Comparison of ENCODE assay signal across 19 cellular contexts in genomic region chr9:37248651-37249163, GRCh38.
A peak's percentile ranks its signal among the peaks of the same experiment; 100 is the strongest.
DNase-seq lines count a peak whose midpoint lies in the region; ATAC-seq and TF ChIP-seq lines count a peak whose summit lies in the region.
"Had no signal": no experiment of that assay in that cellular context is flagged by ENCODE, and none has a peak within 500 bp of the region (broad histone marks: within the 10 kb centered on the region; RNA-seq: fewer than 3 reads in every experiment).

No MANE protein-coding gene starts in this region.

- H3K9me3 Mint-ChIP-seq in activated naive CD8-positive, alpha-beta T cell treated with anti-CD3 and anti-CD28 coated beads for 36 hours = peaks cover 2% of the 10 kb centered on the region
- H3K9me3 Mint-ChIP-seq in activated naive CD8-positive, alpha-beta T cell treated with anti-CD3 and anti-CD28 coated beads, Interleukin-2, amount 50 U/mL, for 24 hours = peaks cover 10% of the 10 kb centered on the region
- peaks cover 10% of the 10 kb centered on the region for H3K9me3 Mint-ChIP-seq in mesothelial cell of epicardium
- H3K9me3 Mint-ChIP-seq in T-cell = peaks cover 0 to 3% (median 0%) of the 10 kb centered on the region in 3 donors
- H3K9me3 Mint-ChIP-seq: IgD-negative memory B cell had no signal

- no peak for ATAC-seq in activated naive CD8-positive, alpha-beta T cell treated with anti-CD3 and anti-CD28 coated beads, Interleukin-2, amount 50 U/mL, for 24 hours
- no peak for ATAC-seq in HG02885 (IDR thresholded peaks at IDR 0.05; ENCODE audit: poor library complexity, unreplicated experiment)
- ATAC-seq in left colon = no peak
- no peak for ATAC-seq in T-cell (replicated peaks in 1 of 4)
- ATAC-seq: Right ventricle myocardium inferior had no signal

- CTCF ChIA-PET in T-cell (lab: Charles Lee) = no interaction called here

- no peak overlapping the region for H2AFZ ChIP-seq in SU-DHL-6 (ENCODE audit: low read depth, low read length, severe bottlenecking)

- H3K36me3 Mint-ChIP-seq in activated naive CD8-positive, alpha-beta T cell treated with anti-CD3 and anti-CD28 coated beads for 36 hours = peaks cover 51% of the 10 kb centered on the region
- peaks cover 46% of the 10 kb centered on the region for H3K36me3 Mint-ChIP-seq in activated naive CD8-positive, alpha-beta T cell treated with anti-CD3 and anti-CD28 coated beads, Interleukin-2, amount 50 U/mL, for 24 hours (ENCODE audit: low read depth)
- H3K36me3 Mint-ChIP-seq in mesothelial cell of epicardium (peaks cover 19% of the 10 kb centered on the region), T-cell (peaks cover 47% of the 10 kb centered on the region)

- no peak for TF ChIP-seq CTCF in SU-DHL-6 (IDR thresholded peaks at IDR 0.05; ENCODE audit: insufficient read depth, low read length, poor library complexity, severe bottlenecking)
- TF ChIP-seq CTCF in mesothelial cell of epicardium (IDR thresholded peaks at IDR 0.05; ENCODE audit: unreplicated experiment) = no peak

- H4K20me1 ChIP-seq in SU-DHL-6 (ENCODE audit: low read depth, low read length) = peaks cover 36% of the 10 kb centered on the region

- intact Hi-C loops in left colon (cut with DNase I, micrococcal nuclease) = no loop called here

- no peaks in the 10 kb centered on the region for H3K27me3 ChIP-seq in SU-DHL-6 (ENCODE audit: low read length)

- H3K79me2 ChIP-seq in SU-DHL-6 (ENCODE audit: insufficient read depth, low read length) = peaks cover 99% of the 10 kb centered on the region

- no peak overlapping the region for H3K9ac ChIP-seq in SU-DHL-6 (ENCODE audit: low read length)

- H3K9me2 ChIP-seq in SU-DHL-6 (replicated peaks; ENCODE audit: insufficient read depth, low read length) = no peaks in the 10 kb centered on the region

- no peak for DNase-seq in activated naive CD8-positive, alpha-beta T cell treated with anti-CD3 and anti-CD28 coated beads for 36 hours
- no peak for DNase-seq in activated naive CD8-positive, alpha-beta T cell treated with anti-CD3 and anti-CD28 coated beads, Interleukin-2, amount 50 U/mL, for 24 hours
- no peak for DNase-seq in mesothelial cell of epicardium (ENCODE audit: low spot score in 2 of 2, unreplicated experiment in 2 of 2)
- no peak for DNase-seq in left colon
- DNase-seq in activated CD8-positive, alpha-beta memory T cell treated with anti-CD3 and anti-CD28 coated beads, Interleukin-2, amount 50 U/mL, for 4 hours = no peak
- DNase-seq in T-cell = no peak
- DNase-seq: 8988T; Caco-2; CD4-positive, CD25-positive, alpha-beta regulatory T cell; GDM1; GOT3; NCI-H1105; NCI-H1694; NCI-H2081 treated with DMSO at 0.1 percent for 48 hours; NCI-H446 treated with DMSO at 0.1 percent for 48 hours had no signal

- peak overlapping the region; percentile 17; the same call in 1 of the 2 replicates for H3K27ac ChIP-seq in SU-DHL-6 (ENCODE audit: low read depth, low read length)

- no peak overlapping the region for H3K4me2 ChIP-seq in SU-DHL-6 (ENCODE audit: low read depth, low read length, poor library complexity, severe bottlenecking)

- H3K9me3 ChIP-seq in SU-DHL-6 (ENCODE audit: insufficient read depth, low read length) = no peaks in the 10 kb centered on the region
- H3K9me3 ChIP-seq: Caco-2 had no signal

- peaks cover 46% of the 10 kb centered on the region; the same call in 1 of the 2 replicates for H3F3A ChIP-seq in SU-DHL-6 (ENCODE audit: insufficient read depth)

- POLR2A ChIA-PET in T-cell (lab: Charles Lee) = interaction anchor here in 1 of 2 donors (0.6 kb wide), 1 partner anchor 409 kb away, joined by 3 read pairs; no protein-coding TSS in a partner anchor

- H3K4me3 ChIP-seq in SU-DHL-6 (ENCODE audit: insufficient read depth, low read length, poor library complexity, severe bottlenecking) = no peak overlapping the region

- H3K36me3 ChIP-seq in SU-DHL-6 (ENCODE audit: low read length) = peaks cover 45% of the 10 kb centered on the region

- H3K4me1 Mint-ChIP-seq in activated naive CD8-positive, alpha-beta T cell treated with anti-CD3 and anti-CD28 coated beads for 36 hours = peaks cover 7% of the 10 kb centered on the region
- H3K4me1 Mint-ChIP-seq in activated naive CD8-positive, alpha-beta T cell treated with anti-CD3 and anti-CD28 coated beads, Interleukin-2, amount 50 U/mL, for 24 hours = peaks cover 8% of the 10 kb centered on the region
- H3K4me1 Mint-ChIP-seq in mesothelial cell of epicardium (no peaks in the 10 kb centered on the region), T-cell (peaks cover 7 to 22% (median 8%) of the 10 kb centered on the region in 3 donors)

- H3K27me3 Mint-ChIP-seq in activated naive CD8-positive, alpha-beta T cell treated with anti-CD3 and anti-CD28 coated beads for 36 hours = no peaks in the 10 kb centered on the region
- no peaks in the 10 kb centered on the region for H3K27me3 Mint-ChIP-seq in activated naive CD8-positive, alpha-beta T cell treated with anti-CD3 and anti-CD28 coated beads, Interleukin-2, amount 50 U/mL, for 24 hours
- no peaks in the 10 kb centered on the region for H3K27me3 Mint-ChIP-seq in mesothelial cell of epicardium (ENCODE audit: low read depth)
- no peaks in the 10 kb centered on the region for H3K27me3 Mint-ChIP-seq in T-cell
- H3K27me3 Mint-ChIP-seq: CD4-positive, CD25-positive, alpha-beta regulatory T cell; IgD-negative memory B cell had no signal

- no peak overlapping the region for H3K4me3 Mint-ChIP-seq in activated naive CD8-positive, alpha-beta T cell treated with anti-CD3 and anti-CD28 coated beads for 36 hours
- H3K4me3 Mint-ChIP-seq in activated naive CD8-positive, alpha-beta T cell treated with anti-CD3 and anti-CD28 coated beads, Interleukin-2, amount 50 U/mL, for 24 hours = no peak overlapping the region
- H3K4me3 Mint-ChIP-seq in mesothelial cell of epicardium = no peak overlapping the region
- H3K4me3 Mint-ChIP-seq in T-cell = no peak overlapping the region
- H3K4me3 Mint-ChIP-seq: CD4-positive, CD25-positive, alpha-beta regulatory T cell had no signal

- H3K27ac Mint-ChIP-seq in activated naive CD8-positive, alpha-beta T cell treated with anti-CD3 and anti-CD28 coated beads for 36 hours = peak overlapping the region; percentile 2
- H3K27ac Mint-ChIP-seq in activated naive CD8-positive, alpha-beta T cell treated with anti-CD3 and anti-CD28 coated beads, Interleukin-2, amount 50 U/mL, for 24 hours = no peak overlapping the region
- H3K27ac Mint-ChIP-seq in mesothelial cell of epicardium (peak overlapping the region; percentile 14), T-cell (no peak overlapping the region)
- H3K27ac Mint-ChIP-seq: CD4-positive, CD25-positive, alpha-beta regulatory T cell had no signal

Comparison
In these comparisons a context has a peak if more than half of its experiments do, and no peak if none do; other contexts are left out.
1. H3K27ac Mint-ChIP-seq: peak in activated naive CD8-positive, alpha-beta T cell treated with anti-CD3 and anti-CD28 coated beads for 36 hours (single experiment) and mesothelial cell of epicardium (single experiment); none in activated naive CD8-positive, alpha-beta T cell treated with anti-CD3 and anti-CD28 coated beads, Interleukin-2, amount 50 U/mL, for 24 hours (single experiment) and T-cell (0 of 2).